9 cellular contexts compared by ENCODE assay signal in genomic region chr17:7923290-7923628, GRCh38. TPM values are rescaled to one million over a fixed set of nuclear protein-coding genes. Genes with fewer than 3 reads are reported as not detected.
A peak's percentile ranks its signal among the peaks of the same experiment; 100 is the strongest.
DNase-seq lines count a peak whose midpoint lies in the region; ATAC-seq and TF ChIP-seq lines count a peak whose summit lies in the region.
"Had no signal": no experiment of that assay in that cellular context is flagged by ENCODE, and none has a peak within 500 bp of the region (broad histone marks: within the 10 kb centered on the region; RNA-seq: fewer than 3 reads in every experiment).

No MANE protein-coding gene starts in this region.

- POLR2A ChIA-PET in GM10248 (lab: Yijun Ruan, JAX): no interaction called here

- H3K9me3 ChIP-seq in colonic mucosa: no peaks in the 10 kb centered on the region
- no peaks in the 10 kb centered on the region for H3K9me3 ChIP-seq in mucosa of stomach (ENCODE audit: control insufficient read depth, low read length)
- H3K9me3 ChIP-seq in upper lobe of right lung: no peaks in the 10 kb centered on the region

- H3K9ac ChIP-seq in colonic mucosa (ENCODE audit: low read depth in 2 of 2, low read length in 2 of 2) (peak overlapping the region; percentile 70 to 76), mucosa of stomach (ENCODE audit: low read length) (peak overlapping the region; percentile 90)

- H3K27me3 ChIP-seq in colonic mucosa: no peaks in the 10 kb centered on the region
- no peaks in the 10 kb centered on the region for H3K27me3 ChIP-seq in mucosa of stomach (ENCODE audit: control insufficient read depth, insufficient read depth, low read length)
- H3K27me3 ChIP-seq in upper lobe of right lung: no peaks in the 10 kb centered on the region

- no peak for TF ChIP-seq CTCF in colonic mucosa (IDR thresholded peaks at IDR 0.05)
- no peak for TF ChIP-seq CTCF in upper lobe of right lung (IDR thresholded peaks at IDR 0.05)
- no peak for TF ChIP-seq CTCF in GM10248 (IDR thresholded peaks at IDR 0.05; ENCODE audit: control extremely low read depth, extremely low read depth, low read depth, missing control alignments)

- peak; percentile 14 for ATAC-seq in Right ventricle myocardium inferior
- ATAC-seq in left ventricle myocardium superior: no peak
- ATAC-seq in upper lobe of right lung: no peak
- no peak for ATAC-seq in HG02938 (IDR thresholded peaks at IDR 0.05; ENCODE audit: unreplicated experiment)

- H3K27ac ChIP-seq in colonic mucosa (no peak overlapping the region), upper lobe of right lung (peak overlapping the region; percentile 72)

- DNase-seq in Right ventricle myocardium inferior (ENCODE audit: missing footprints): no peak
- DNase-seq in left ventricle myocardium superior: no peak
- no peak for DNase-seq in colonic mucosa
- no peak for DNase-seq in upper lobe of right lung
- DNase-seq in hepatic stellate cell (ENCODE audit: low spot score): no peak
- no peak for DNase-seq in GM10248 (ENCODE audit: extremely low spot score)
- DNase-seq: NCI-H510A had no signal

- CTCF ChIA-PET in GM10248 (lab: Yijun Ruan, JAX): interaction anchor here (1.0 to 8.7 kb wide), 3 partner anchors 10 to 134 kb away, joined by 5 to 77 read pairs (median 11); partner anchors contain the start of genes CNTROB, KCNAB3 and TRAPPC1

- no peaks in the 10 kb centered on the region for H3K36me3 ChIP-seq in colonic mucosa
- H3K36me3 ChIP-seq in mucosa of stomach (ENCODE audit: control insufficient read depth, insufficient read depth, low read length): no peaks in the 10 kb centered on the region
- no peaks in the 10 kb centered on the region for H3K36me3 ChIP-seq in upper lobe of right lung

- H3K4me3 ChIP-seq in colonic mucosa: peak overlapping the region; percentile 31
- H3K4me3 ChIP-seq in mucosa of stomach (ENCODE audit: low read length): peak overlapping the region; percentile 53
- H3K4me3 ChIP-seq in upper lobe of right lung: peak overlapping the region; percentile 54

- no peaks in the 10 kb centered on the region for H3K4me1 ChIP-seq in colonic mucosa
- peaks cover 11% of the 10 kb centered on the region for H3K4me1 ChIP-seq in mucosa of stomach (ENCODE audit: control insufficient read depth, insufficient read depth, low read length)
- H3K4me1 ChIP-seq in upper lobe of right lung: peaks cover 11% of the 10 kb centered on the region

- intact Hi-C loops in Right ventricle myocardium inferior (cut with DNase I) (no loop called here), left ventricle myocardium superior (cut with micrococcal nuclease) (no loop called here), colonic mucosa (cut with DNase I) (no loop called here), upper lobe of right lung (cut with DNase I) (no loop called here)

RNA-seq across cellular contexts. Expression of gene KCNAB3, which starts 6.4 kb away (rescaled TPM):
- total RNA-seq in Right ventricle myocardium inferior (0.32 TPM), left ventricle myocardium superior (0.52 TPM), colonic mucosa (1 to 10 TPM; 1.1 to 2.6 TPM), upper lobe of right lung (5.9 TPM)

RNA-seq across cellular contexts. Expression of gene RNF227, which starts 7.2 kb away (rescaled TPM):
- total RNA-seq in Right ventricle myocardium inferior: 0.70 TPM
- total RNA-seq in left ventricle myocardium superior: 1.1 TPM
- total RNA-seq in colonic mucosa: 1 to 10 TPM; 2.8 to 3.0 TPM
- 8.0 TPM for total RNA-seq in upper lobe of right lung

RNA-seq across cellular contexts. Expression of gene TRAPPC1, which starts 8.5 kb away (rescaled TPM):
- total RNA-seq in Right ventricle myocardium inferior (118 TPM), left ventricle myocardium superior (107 TPM), colonic mucosa (100 to 1,000 TPM; 116 to 129 TPM), upper lobe of right lung (135 TPM)

RNA-seq across cellular contexts. Expression of gene CNTROB, which starts 8.7 kb away (rescaled TPM):
- total RNA-seq in Right ventricle myocardium inferior: 9.6 TPM
- total RNA-seq in left ventricle myocardium superior: 10.8 TPM
- 10 to 100 TPM; 23.9 to 40.6 TPM for total RNA-seq in colonic mucosa
- 62.7 TPM for total RNA-seq in upper lobe of right lung

RNA-seq across cellular contexts. Expression of gene CHD3, which starts 34.7 kb away (rescaled TPM):
- total RNA-seq in Right ventricle myocardium inferior (18.0 TPM), left ventricle myocardium superior (13.1 TPM), colonic mucosa (100 to 1,000 TPM in 1 of 2 donors, 10 to 100 TPM in 1; 56.3 to 108 TPM), upper lobe of right lung (93.0 TPM)
